Comparison of ENCODE assay signal across 20 cellular contexts in genomic region chr10:48249763-48250351, GRCh38. TPM values are rescaled to one million over a fixed set of nuclear protein-coding genes. Genes with fewer than 3 reads are reported as not detected.
"Had no signal": no experiment of that assay in that cellular context is flagged by ENCODE, and none has a peak within 500 bp of the region (broad histone marks: within the 10 kb centered on the region; RNA-seq: fewer than 3 reads in every experiment).

No MANE protein-coding gene starts in this region.

- ATAC-seq: activated CD8-positive, alpha-beta T cell treated with anti-CD3 and anti-CD28 coated beads, Interleukin-2, amount 10 ng/mL, durations not matched to agents 7 days and 5 days; left ventricle myocardium superior had no signal

- H3K36me3 ChIP-seq: esophagus squamous epithelium, heart right ventricle, spleen, tibial nerve, vagina had no signal

- H3K27me3 ChIP-seq: esophagus squamous epithelium, heart right ventricle, tibial nerve, vagina had no signal

- H3K27ac ChIP-seq: esophagus squamous epithelium, heart right ventricle, spleen, tibial nerve, vagina had no signal

- H3K4me1 ChIP-seq: spleen, tibial nerve, vagina had no signal

- FAIRE-seq: endothelial cell of umbilical vein had no signal

- H3K9me3 ChIP-seq: esophagus squamous epithelium, heart right ventricle, spleen, vagina had no signal

- DNase-seq: activated gamma-delta T cell treated with Interleukin-2 at 50 U/mL for 16 hours; effector CD8-positive, alpha-beta T cell; esophagus squamous epithelium; heart right ventricle; kidney glomerular epithelial cell; left ventricle myocardium superior; stimulated activated CD4-positive, alpha-beta T cell treated with anti-CD3 and anti-CD28 coated beads, Interleukin-4, amount 100 ng/mL, for 4 hours; stimulated activated naive CD4-positive, alpha-beta T cell; substantia nigra; T-helper 9 cell had no signal

- H3K4me3 ChIP-seq: esophagus squamous epithelium, heart right ventricle, spleen, tibial nerve, vagina had no signal

RNA-seq across cellular contexts. Expression of gene FRMPD2, which starts 24.6 kb away (rescaled TPM):
- total RNA-seq: activated CD4-positive, alpha-beta T cell treated with anti-CD3 and anti-CD28 coated beads, Interleukin-2, amount 10 ng/mL, durations not matched to agents 24 days and 14 days; activated CD8-positive, alpha-beta T cell treated with anti-CD3 and anti-CD28 coated beads, Interleukin-2, amount 10 ng/mL, durations not matched to agents 7 days and 5 days; activated T-helper 1 cell treated with anti-CD3 and anti-CD28 coated beads, Interleukin-12 subunit alpha, Interleukin-12 subunit beta, Interleukin-2, Interleukin-4 antibody, amounts not matched to agents 30 ng/mL and 10 ng/mL and 1 ng/mL, durations not matched to agents 14 hours and 24 hours and 36 hours; esophagus squamous epithelium; left ventricle myocardium superior; mononuclear cell; osteoblast; pulmonary artery endothelial cell; vagina had no signal
- polyA plus RNA-seq: endothelial cell of umbilical vein, heart right ventricle, spleen had no signal
